Comparison of ENCODE assay signal across 28 cellular contexts in the genomic region with DNA sequence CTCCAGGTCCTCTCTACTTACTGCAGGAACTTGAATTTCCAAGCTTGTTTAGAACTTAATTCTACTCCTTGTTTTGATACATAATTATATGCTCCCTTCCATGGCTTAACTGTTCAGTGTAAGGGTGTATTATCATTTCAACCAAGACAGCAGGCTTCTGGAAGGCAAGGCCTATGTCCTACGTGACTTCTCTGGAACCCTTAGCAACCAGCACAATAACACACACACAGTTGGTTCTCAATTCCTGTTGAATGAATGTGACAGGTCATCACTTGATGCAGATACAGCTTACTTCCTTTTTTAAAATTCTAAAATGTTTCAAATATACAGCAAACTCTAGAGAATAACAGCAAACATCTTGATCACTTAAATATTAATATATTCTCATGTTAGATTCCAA.
"Had no signal": no experiment of that assay in that cellular context is flagged by ENCODE, and none has a peak within 500 bp of the region (broad histone marks: within the 10 kb centered on the region; RNA-seq: fewer than 3 reads in every experiment).

No MANE protein-coding gene starts in this region.

- H3K27ac Mint-ChIP-seq: activated CD4-positive, alpha-beta T cell treated with anti-CD3 and anti-CD28 coated beads for 36 hours; activated CD4-positive, alpha-beta T cell treated with anti-CD3 and anti-CD28 coated beads, Interleukin-2, amount 10 ng/mL, durations not matched to agents 7 days and 5 days; activated CD8-positive, alpha-beta T cell treated with anti-CD3 and anti-CD28 coated beads, Interleukin-2, amount 10 ng/mL, durations not matched to agents 7 days and 5 days; activated naive CD4-positive, alpha-beta T cell treated with anti-CD3 and anti-CD28 coated beads for 36 hours; activated naive CD4-positive, alpha-beta T cell treated with anti-CD3 and anti-CD28 coated beads, Interleukin-2, amount 50 U/mL, for 72 hours; activated T-cell treated with anti-CD3 and anti-CD28 coated beads, Interleukin-2, amount 50 U/mL, for 24 hours; brain; WTC11 had no signal

- H3K4me1 Mint-ChIP-seq: activated CD4-positive, alpha-beta T cell treated with anti-CD3 and anti-CD28 coated beads for 36 hours; activated CD4-positive, alpha-beta T cell treated with anti-CD3 and anti-CD28 coated beads, Interleukin-2, amount 10 ng/mL, durations not matched to agents 7 days and 5 days; brain had no signal

- H3K9me3 Mint-ChIP-seq: activated CD4-positive, alpha-beta T cell treated with anti-CD3 and anti-CD28 coated beads, Interleukin-2, amount 10 ng/mL, durations not matched to agents 7 days and 5 days; activated naive CD4-positive, alpha-beta T cell treated with anti-CD3 and anti-CD28 coated beads for 36 hours; activated naive CD4-positive, alpha-beta T cell treated with anti-CD3 and anti-CD28 coated beads, Interleukin-2, amount 50 U/mL, for 72 hours; activated T-cell treated with anti-CD3 and anti-CD28 coated beads, Interleukin-2, amount 50 U/mL, for 24 hours had no signal

- DNase-seq: activated CD4-positive, alpha-beta T cell treated with anti-CD3 and anti-CD28 coated beads for 36 hours; activated CD4-positive, alpha-beta T cell treated with anti-CD3 and anti-CD28 coated beads, Interleukin-2, amount 10 ng/mL, durations not matched to agents 7 days and 5 days; activated CD4-positive, alpha-beta T cell treated with anti-CD3 and anti-CD28 coated beads, Interleukin-2, amount 50 U/mL, for 48 hours; activated CD8-positive, alpha-beta T cell treated with anti-CD3 and anti-CD28 coated beads, Interleukin-2, amount 10 ng/mL, durations not matched to agents 7 days and 5 days; activated gamma-delta T cell treated with Interleukin-2 at 50 U/mL for 16 hours; activated naive CD4-positive, alpha-beta T cell treated with anti-CD3 and anti-CD28 coated beads for 36 hours; activated T-cell treated with anti-CD3 and anti-CD28 coated beads, Interleukin-2, amount 50 U/mL, for 24 hours; adrenal gland; caudate nucleus; IMR-90; Karpas-422; KBM-7; NCI-H1105 treated with DMSO at 0.1 percent for 48 hours; NCI-H1436; NCI-H1694; NCI-H1930; NCI-H2081 treated with DMSO at 0.1 percent for 48 hours; NCI-H226; NCI-H446 treated with DMSO at 0.1 percent for 48 hours; NCI-H69; NK-92 treated with Interleukin-12 subunit alpha and Interleukin-12 subunit beta, amount 100 ng/mL, for 24 hours; PC-9; Right ventricle myocardium superior; T1000 had no signal

- ATAC-seq: activated CD4-positive, alpha-beta T cell treated with anti-CD3 and anti-CD28 coated beads for 36 hours; activated CD4-positive, CD25-positive, alpha-beta regulatory T cell treated with anti-CD3 and anti-CD28 coated beads, Interleukin-2, amount 50 U/mL, for 24 hours; activated CD8-positive, alpha-beta T cell treated with anti-CD3 and anti-CD28 coated beads, Interleukin-2, amount 10 ng/mL, durations not matched to agents 7 days and 5 days; activated naive CD4-positive, alpha-beta T cell treated with anti-CD3 and anti-CD28 coated beads, Interleukin-2, amount 50 U/mL, for 72 hours; WTC11 had no signal

- H3K4me3 Mint-ChIP-seq: activated CD4-positive, alpha-beta T cell treated with anti-CD3 and anti-CD28 coated beads for 36 hours; activated CD4-positive, alpha-beta T cell treated with anti-CD3 and anti-CD28 coated beads, Interleukin-2, amount 10 ng/mL, durations not matched to agents 7 days and 5 days; activated CD8-positive, alpha-beta T cell treated with anti-CD3 and anti-CD28 coated beads, Interleukin-2, amount 10 ng/mL, durations not matched to agents 7 days and 5 days; activated naive CD4-positive, alpha-beta T cell treated with anti-CD3 and anti-CD28 coated beads for 36 hours; activated T-cell treated with anti-CD3 and anti-CD28 coated beads, Interleukin-2, amount 50 U/mL, for 24 hours; brain; WTC11 had no signal

- H3K36me3 Mint-ChIP-seq: activated naive CD4-positive, alpha-beta T cell treated with anti-CD3 and anti-CD28 coated beads, Interleukin-2, amount 50 U/mL, for 72 hours; brain; WTC11 had no signal
